2 cellular contexts compared by ENCODE assay signal in genomic region chr22:49962751-49963646, GRCh38.
TF ChIP-seq lines count a peak whose summit lies in the region.

No MANE protein-coding gene starts in this region.

TF ChIP-seq in H1, 55 proteins besides CTCF, POLR2A, EP300 and RAD21:
- no peak for TF ChIP-seq RNF2 (IDR thresholded peaks at IDR 0.05; ENCODE audit: borderline replicate concordance, low read depth, low read length, missing control alignments, poor library complexity, severe bottlenecking)
- 0 out of 2 replicates have a peak, but pooled peaks have one; percentile 7 for TF ChIP-seq TAF1 (IDR thresholded peaks at IDR 0.05; ENCODE audit: low read depth, low read length)
- no peak for TF ChIP-seq NANOG (IDR thresholded peaks at IDR 0.05; ENCODE audit: insufficient read depth, low read depth, low read length, poor library complexity, severe bottlenecking)
TF ChIP-seq in H1: peak in this region for 1.

TF ChIP-seq in HEK293T, 16 proteins besides CTCF, POLR2A, EP300 and RAD21:
- TF ChIP-seq ELF4 (IDR thresholded peaks at IDR 0.05) = no peak
